8 cellular contexts compared by ENCODE assay signal in the genomic region with DNA sequence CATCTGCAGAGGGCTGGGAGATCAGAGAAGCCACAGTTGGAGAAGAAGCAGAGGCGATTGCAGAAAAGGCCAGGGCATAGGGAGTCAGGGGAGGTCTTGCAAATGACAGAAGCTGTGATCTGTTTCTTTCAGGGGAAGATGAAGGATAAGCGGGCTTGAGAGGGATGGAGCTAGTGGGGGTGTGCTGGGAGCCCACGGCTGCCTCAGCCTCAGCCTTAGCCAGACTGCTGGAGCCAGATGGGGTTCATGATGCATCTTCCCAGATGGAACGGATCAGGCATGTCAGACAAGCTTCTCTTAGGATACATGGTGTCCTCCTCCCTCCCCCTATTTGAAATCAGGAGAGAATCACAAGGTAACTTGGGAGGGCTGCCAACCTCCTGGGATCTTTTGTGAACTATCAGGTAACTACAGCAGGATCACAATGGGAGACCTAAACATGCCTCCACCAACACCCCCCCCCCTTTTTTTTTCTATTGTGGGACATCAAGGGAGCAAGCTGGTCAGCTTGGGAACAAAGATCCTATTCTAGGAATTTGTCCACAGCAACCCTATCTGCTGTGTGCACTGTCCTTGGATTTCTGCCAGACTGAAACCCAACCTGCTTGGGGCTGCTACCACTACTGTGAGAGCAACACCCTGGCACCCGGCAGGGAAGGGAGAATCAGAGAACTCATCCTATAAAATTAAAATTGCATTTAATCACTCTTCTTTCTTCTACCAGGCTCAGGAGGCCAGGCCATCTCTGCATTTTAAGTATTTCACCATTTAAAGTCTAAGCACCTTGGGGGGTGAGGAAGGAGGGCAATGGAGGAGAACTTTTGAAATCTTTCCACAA. TPM values are rescaled to one million over a fixed set of nuclear protein-coding genes. Genes with fewer than 3 reads are reported as not detected.
DNase-seq lines count a peak whose midpoint lies in the region; ATAC-seq lines count a peak whose summit lies in the region.

No MANE protein-coding gene starts in this region.

- ATAC-seq in GM21717 (IDR thresholded peaks at IDR 0.05; ENCODE audit: unreplicated experiment): no peak
- ATAC-seq in HG02678 (IDR thresholded peaks at IDR 0.05; ENCODE audit: unreplicated experiment): no peak
- ATAC-seq in GM21786 (IDR thresholded peaks at IDR 0.05; ENCODE audit: unreplicated experiment): no peak

- DNase-seq in HT-29 (ENCODE audit: low spot score) (peak; percentile 42), OCI-M1 (lab: John Stamatoyannopoulos, UW) (peak; percentile 84), fibroblast of peridontal ligament (ENCODE audit: extremely low read depth) (peak; percentile 61), renal cortical epithelial cell (ENCODE audit: low read depth) (peak; percentile 53), iPS-NIHi11 (ENCODE audit: low spot score) (no peak)

RNA-seq across cellular contexts. Expression of a gene that starts 10.7 kb away (rescaled TPM):
- 113 and 123 TPM in 2 replicates for total RNA-seq in HT-29 (2014; rRNA removed; shearing (Covaris generic))
- 77.1 and 157 TPM in 2 replicates for total RNA-seq in renal cortical epithelial cell
